In the genomic region with DNA sequence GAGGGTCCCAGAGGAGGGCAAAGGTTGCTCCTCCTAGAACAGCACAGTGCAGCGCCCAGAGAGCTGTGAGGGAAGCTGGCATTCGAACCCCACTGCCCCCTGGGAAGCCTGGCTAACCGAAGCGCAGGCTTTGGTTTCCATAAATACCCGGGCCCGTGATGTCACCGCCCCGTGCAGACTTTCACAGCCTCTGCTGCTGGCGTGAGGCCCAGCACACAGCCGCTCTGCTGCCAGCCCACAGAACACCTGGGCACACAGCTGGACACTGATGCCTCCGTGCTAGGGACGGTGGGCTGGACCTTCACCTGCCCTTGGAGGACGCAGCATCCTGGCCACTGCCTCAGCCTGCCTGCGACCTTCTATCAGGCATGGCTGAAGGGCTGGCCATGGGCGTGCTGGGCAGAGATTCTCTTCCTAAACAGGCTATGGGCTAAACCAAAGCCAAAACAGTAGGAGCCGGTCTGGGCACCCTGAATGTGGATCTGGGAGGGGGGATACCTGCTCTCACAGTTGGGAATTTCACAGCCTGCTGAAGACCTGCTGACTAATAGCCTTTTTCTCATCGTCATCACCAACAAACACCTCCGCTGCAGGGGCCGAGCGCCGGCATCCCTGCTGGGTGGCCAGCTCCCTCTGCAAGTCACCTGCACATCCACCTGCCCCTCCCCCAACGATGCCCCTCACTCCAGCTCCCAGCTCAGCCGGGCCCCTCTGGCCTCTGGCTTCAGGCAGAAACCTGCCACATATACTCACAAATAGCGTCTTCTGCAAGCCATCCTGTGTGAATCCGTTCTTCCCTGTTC, we compare ENCODE assay signal across 8 cellular contexts. TPM values are rescaled to one million over a fixed set of nuclear protein-coding genes. Genes with fewer than 3 reads are reported as not detected.
DNase-seq lines count a peak whose midpoint lies in the region; ATAC-seq and TF ChIP-seq lines count a peak whose summit lies in the region.

No MANE protein-coding gene starts in this region.

- H3K4me3 ChIP-seq in GM08714 (ENCODE audit: low read length), result peak overlapping the region; percentile 42; the same call in 1 of the 2 replicates
- H3K4me3 ChIP-seq in IMR-90 (ENCODE audit: insufficient read depth, low read depth, low read length), result no peak overlapping the region
- H3K4me3 ChIP-seq in adipocyte (ENCODE audit: low read length), result no peak overlapping the region

- no peak for TF ChIP-seq POLR2A in IMR-90 (IDR thresholded peaks at IDR 0.05; ENCODE audit: low read depth, low read length)

- H3K14ac ChIP-seq in IMR-90 (replicated peaks; ENCODE audit: low read depth, low read length), result no peak overlapping the region

- ATAC-seq in GM21360 (IDR thresholded peaks at IDR 0.05; ENCODE audit: unreplicated experiment) (peak; percentile 39), IMR-90 (ENCODE audit: low read depth) (peak; percentile 22; the same call in 1 of the 2 replicates), GM19467 (IDR thresholded peaks at IDR 0.05; ENCODE audit: unreplicated experiment) (no peak)

- H3K4me1 ChIP-seq in IMR-90 (ENCODE audit: control insufficient read depth, insufficient read depth, low read length) (no peaks in the 10 kb centered on the region), adipocyte (ENCODE audit: control insufficient read depth, insufficient read depth, low read length) (peaks cover 10% of the 10 kb centered on the region)

- no peak overlapping the region for H2AK5ac ChIP-seq in IMR-90 (ENCODE audit: low read depth, low read length)

- H3K9me3 ChIP-seq in IMR-90 (ENCODE audit: control insufficient read depth, insufficient read depth, low read length) (peaks cover 3% of the 10 kb centered on the region; the same call in 1 of the 2 replicates), adipocyte (ENCODE audit: control insufficient read depth, low read length) (peaks cover 5% of the 10 kb centered on the region)

- peak overlapping the region; percentile 32 for H2AFZ ChIP-seq in IMR-90 (replicated peaks; ENCODE audit: low read length, poor library complexity)

- POLR2A ChIA-PET in IMR-90 (lab: Charles Lee; ENCODE audit: unreplicated experiment), result no interaction called here

- H4K91ac ChIP-seq in IMR-90 (ENCODE audit: insufficient read depth, low read depth, low read length), result no peak overlapping the region

- H3K36me3 ChIP-seq in IMR-90 (ENCODE audit: control insufficient read depth, insufficient read depth, low read length), result no peaks in the 10 kb centered on the region
- no peaks in the 10 kb centered on the region for H3K36me3 ChIP-seq in adipocyte (ENCODE audit: control insufficient read depth, insufficient read depth, low read length, severe bottlenecking)

- BruUV-seq in IMR-90 (replicated peaks; lab: Mats Ljungman, UMichigan), result no TSS peak

- no peak overlapping the region for H3K56ac ChIP-seq in IMR-90 (ENCODE audit: extremely low read depth, insufficient read depth, low read length)

- H3K27ac ChIP-seq in IMR-90 (ENCODE audit: insufficient read depth, low read length), result no peak overlapping the region

- in situ Hi-C loops in IMR-90 (cut with MboI; ENCODE audit: low sequenced_read_pairs), result no loop called here

- TF ChIP-seq CTCF in IMR-90 (conservative IDR thresholded peaks at IDR 0.05; ENCODE audit: low read depth, low read length), result no peak

- H4K5ac ChIP-seq in IMR-90 (ENCODE audit: low read depth, low read length), result no peak overlapping the region

- intact Hi-C loops in IMR-90 (cut with micrococcal nuclease), result no loop called here

- dilution Hi-C loops in IMR-90 (cut with HindIII; ENCODE audit: low sequenced_read_pairs, unreplicated experiment), result no loop called here

- TF ChIP-seq RAD21 in IMR-90 (IDR thresholded peaks at IDR 0.05; ENCODE audit: low read length), result no peak

- no peak overlapping the region for H2BK5ac ChIP-seq in IMR-90 (ENCODE audit: low read depth, low read length, poor library complexity, severe bottlenecking)

- H3K9me1 ChIP-seq in IMR-90 (ENCODE audit: insufficient read depth, low read length), result no peaks in the 10 kb centered on the region

- DNase-seq in IMR-90, result peak; percentile 2
- peak; percentile 18 for DNase-seq in adipocyte (ENCODE audit: low read depth)
- peak; percentile 87 for DNase-seq in myocyte (ENCODE audit: low read depth)
- DNase-seq in NCI-H2107 (lab: John Stamatoyannopoulos, UW), result no peak
- DNase-seq in inferior parietal cortex (ENCODE audit: extremely low spot score), result no peak

- H3K79me1 ChIP-seq in IMR-90 (ENCODE audit: low read depth in 1 of 2, low read length in 2 of 2), result no peaks in the 10 kb centered on the region

- no peak overlapping the region for H3K4me2 ChIP-seq in IMR-90 (ENCODE audit: low read depth, low read length)

- no peak overlapping the region for H3K23ac ChIP-seq in IMR-90 (ENCODE audit: low read depth, low read length)

- no peak overlapping the region for H4K8ac ChIP-seq in IMR-90 (ENCODE audit: low read depth in 2 of 2, low read length in 2 of 2)

- 58% methylated on average over 10 of the region's 25 CpGs; no CpG with 5 or more reads in 1 of the 2 experiments for WGBS in IMR-90 (ENCODE audit: extremely low coverage in 2 of 2, insufficient read length in 1 of 2), 2 experiments

- H3K9ac ChIP-seq in IMR-90 (ENCODE audit: low read depth, low read length) (no peak overlapping the region), adipocyte (ENCODE audit: low read length) (no peak overlapping the region)

- H3K27me3 ChIP-seq in IMR-90 (ENCODE audit: control insufficient read depth, insufficient read depth, low read length), result peaks cover 58% of the 10 kb centered on the region
- H3K27me3 ChIP-seq in adipocyte (replicated peaks; ENCODE audit: control insufficient read depth, insufficient read depth, low read length), result peaks cover 59% of the 10 kb centered on the region

- CTCF ChIA-PET in IMR-90 (lab: Yijun Ruan, JAX), result no interaction called here

- H2BK15ac ChIP-seq in IMR-90 (ENCODE audit: low read depth, low read length), result no peak overlapping the region

- H2BK20ac ChIP-seq in IMR-90 (ENCODE audit: low read depth, low read length), result no peak overlapping the region

- H3K18ac ChIP-seq in IMR-90 (ENCODE audit: low read depth, low read length), result no peak overlapping the region

- H4K20me1 ChIP-seq in IMR-90 (ENCODE audit: insufficient read depth, low read length), result no peaks in the 10 kb centered on the region

- H2BK120ac ChIP-seq in IMR-90 (ENCODE audit: low read depth, low read length), result no peak overlapping the region

- no peak overlapping the region for H3K4ac ChIP-seq in IMR-90 (ENCODE audit: low read depth, low read length)

- H2AK9ac ChIP-seq in IMR-90 (replicated peaks; ENCODE audit: low read depth, low read length, poor library complexity), result no peak overlapping the region

TF ChIP-seq in IMR-90, 13 proteins besides CTCF, POLR2A, EP300 and RAD21:
- TF ChIP-seq BHLHE40 (IDR thresholded peaks at IDR 0.05; ENCODE audit: low read depth, low read length) (peak; percentile 54), CHD1 (IDR thresholded peaks at IDR 0.05; ENCODE audit: low read depth, low read length) (no peak)
TF ChIP-seq in IMR-90: peak in this region for 1.

RNA-seq across cellular contexts. Expression of gene IQSEC1, which starts 0.8 kb away (rescaled TPM):
- 5.9 and 6.4 TPM in 2 replicates for total RNA-seq in IMR-90 (2012; rRNA removed)
- 11.6 and 11.9 TPM in 2 replicates for polyA plus RNA-seq in IMR-90 (2012; rRNA removed)
- polyA plus RNA-seq in IMR-90 (2012; cell fraction: cytosol; rRNA removed), result 7.4 and 10.4 TPM in 2 replicates
- polyA plus RNA-seq in IMR-90 (2012; cell fraction: nucleus; rRNA removed; ENCODE audit: low replicate concordance), result 32.9 and 36.9 TPM in 2 replicates
- total RNA-seq in myocyte, result 15.6 and 25.3 TPM in 2 replicates
- polyA plus RNA-seq in myocyte (2012), result 20.0 TPM

Comparison
In these comparisons a context has a peak if more than half of its experiments do, and no peak if none do; other contexts are left out.
1. DNase-seq: peak in IMR-90 (single experiment), adipocyte (single experiment) and myocyte (single experiment); none in NCI-H2107 (single experiment) and inferior parietal cortex (single experiment).